ENCODE assay signal across 2 cellular contexts in genomic region chr1:209805341-209805781, GRCh38.
TF ChIP-seq lines count a peak whose summit lies in the region.

No MANE protein-coding gene starts in this region.

TF ChIP-seq in GM12878, 131 proteins besides CTCF, POLR2A, EP300 and RAD21:
- TF ChIP-seq IKZF2 (IDR thresholded peaks at IDR 0.05) (no peak), MYC (IDR thresholded peaks at IDR 0.05; ENCODE audit: insufficient read depth, insufficient read length, insufficient replicate concordance, low read length, severe bottlenecking) (no peak), HDGF (IDR thresholded peaks at IDR 0.05) (no peak)

TF ChIP-seq in SK-N-SH treated with all-trans-retinoic acid at 6 μM for 48 hours, 23 proteins besides CTCF, POLR2A, EP300 and RAD21:
- no peak for TF ChIP-seq TOX (CRISPR knock-in tag; IDR thresholded peaks at IDR 0.05; ENCODE audit: borderline replicate concordance)
TF ChIP-seq in SK-N-SH treated with all-trans-retinoic acid at 6 μM for 48 hours: peak in this region for 0.
